Comparison of ENCODE assay signal across 29 cellular contexts in the genomic region with DNA sequence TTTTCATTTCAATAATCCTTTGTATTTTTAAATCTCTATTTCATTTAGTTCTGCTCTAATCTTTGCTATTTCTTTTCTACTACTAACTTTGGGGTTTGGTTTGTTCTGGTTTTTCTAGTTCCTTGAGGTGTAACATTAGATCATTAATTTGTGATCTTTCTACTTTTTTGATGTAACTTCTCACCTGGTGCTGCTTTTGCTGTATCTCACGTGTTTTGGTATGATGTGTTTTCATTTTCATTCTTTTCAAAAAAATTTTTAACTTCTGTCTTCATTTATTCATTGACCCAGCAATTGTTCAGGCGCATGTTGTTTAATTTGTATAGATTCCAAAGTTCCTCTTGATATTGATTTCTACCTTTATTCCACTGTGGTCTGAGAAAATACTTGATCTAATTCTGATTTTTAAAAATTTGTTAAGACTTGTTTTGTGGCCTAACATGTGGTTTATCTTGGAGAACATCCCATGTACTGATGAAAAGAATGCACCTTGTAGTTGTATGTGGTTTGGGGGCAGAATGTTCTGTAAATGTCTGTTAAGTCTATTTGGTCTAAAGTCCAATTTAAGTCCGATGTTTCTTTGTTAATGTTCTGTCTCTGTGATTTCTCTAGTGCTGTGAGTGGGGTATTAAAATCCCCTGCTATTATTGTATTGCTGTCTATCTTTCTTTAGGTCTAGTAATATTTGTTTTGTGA. TPM values are rescaled to one million over a fixed set of nuclear protein-coding genes. Genes with fewer than 3 reads are reported as not detected.
DNase-seq lines count a peak whose midpoint lies in the region; ATAC-seq and TF ChIP-seq lines count a peak whose summit lies in the region.
"Had no signal": no experiment of that assay in that cellular context is flagged by ENCODE, and none has a peak within 500 bp of the region (broad histone marks: within the 10 kb centered on the region; RNA-seq: fewer than 3 reads in every experiment).

No MANE protein-coding gene starts in this region.

- TF ChIP-seq RAD21 in HCT116 (IDR thresholded peaks at IDR 0.05; ENCODE audit: low read depth) = no peak

- no peak overlapping the region for H2BK20ac ChIP-seq in H9 (ENCODE audit: low read depth, low read length, poor library complexity, severe bottlenecking)

- no peaks in the 10 kb centered on the region for H3K27me3 ChIP-seq in HCT116 (ENCODE audit: insufficient read depth, low read length)
- no peaks in the 10 kb centered on the region for H3K27me3 ChIP-seq in naive thymus-derived CD4-positive, alpha-beta T cell (ENCODE audit: control insufficient read depth in 2 of 2, insufficient read depth in 2 of 2, low read length in 2 of 2)
- H3K27me3 ChIP-seq in Caco-2 (replicated peaks; ENCODE audit: control insufficient read depth, insufficient read depth, low read length) = no peaks in the 10 kb centered on the region
- no peaks in the 10 kb centered on the region for H3K27me3 ChIP-seq in H9 (ENCODE audit: insufficient read depth, low read length)
- H3K27me3 ChIP-seq: BLaER1, dorsolateral prefrontal cortex, foreskin keratinocyte, spleen, suprapubic skin, vagina had no signal

- H3K9me2 ChIP-seq in HCT116 (ENCODE audit: insufficient read depth) = no peaks in the 10 kb centered on the region

- no peak overlapping the region for H3T11ph ChIP-seq in H9 (ENCODE audit: low read length)

- no peaks in the 10 kb centered on the region for H3K79me2 ChIP-seq in HCT116 (ENCODE audit: insufficient read depth, low read length)
- no peaks in the 10 kb centered on the region for H3K79me2 ChIP-seq in H9 (ENCODE audit: insufficient read depth, low read length)

- no peak overlapping the region for H4K8ac ChIP-seq in H9 (replicated peaks; ENCODE audit: insufficient read length, low read depth, low read length)

- H4K20me1 ChIP-seq in HCT116 (ENCODE audit: insufficient read depth) = no peaks in the 10 kb centered on the region
- H4K20me1 ChIP-seq in H9 (ENCODE audit: control insufficient read depth, insufficient read depth, insufficient read length) = no peaks in the 10 kb centered on the region
- H4K20me1 ChIP-seq: BLaER1 had no signal

- H3K27me3 Mint-ChIP-seq in activated CD4-positive, alpha-beta T cell treated with anti-CD3 and anti-CD28 coated beads, Interleukin-2, amount 10 ng/mL, durations not matched to agents 24 days and 14 days = peaks cover 1% of the 10 kb centered on the region
- H3K27me3 Mint-ChIP-seq in naive thymus-derived CD4-positive, alpha-beta T cell = peaks cover 0 to 3% (median 0%) of the 10 kb centered on the region in 5 donors
- H3K27me3 Mint-ChIP-seq in Caco-2 (ENCODE audit: insufficient read depth, unreplicated experiment) = no peaks in the 10 kb centered on the region
- no peaks in the 10 kb centered on the region for H3K27me3 Mint-ChIP-seq in H9 (ENCODE audit: low read depth)
- H3K27me3 Mint-ChIP-seq: activated CD4-positive, alpha-beta T cell treated with anti-CD3 and anti-CD28 coated beads for 36 hours; brain had no signal

- RAD21 ChIA-PET in HCT116 (lab: Charles Lee; ENCODE audit: low non-redundant PET in 1 of 2, low total read pairs in 2 of 2, uncharacterized antibody in 2 of 2, unreplicated experiment in 2 of 2) = no interaction called here

- TF ChIP-seq POLR2A in HCT116 (IDR thresholded peaks at IDR 0.05; ENCODE audit: borderline replicate concordance, extremely low read depth, insufficient read depth, insufficient read length) = no peak

- in situ Hi-C loops in astrocyte of the spinal cord (cut with HindIII; ENCODE audit: low sequenced_read_pairs) = no loop called here

- intact Hi-C loops in activated CD4-positive, alpha-beta T cell treated with anti-CD3 and anti-CD28 coated beads, Interleukin-2, amount 10 ng/mL, durations not matched to agents 24 days and 14 days (cut with micrococcal nuclease) = loop anchor here (5.0 kb wide), 1 partner anchor 33 kb away; no protein-coding TSS in a partner anchor
- intact Hi-C loops in HCT116 (cut with micrococcal nuclease) (no loop called here), Caco-2 (cut with micrococcal nuclease; ENCODE audit: unreplicated experiment) (no loop called here)
- intact Hi-C loops in naive thymus-derived CD4-positive, alpha-beta T cell (cut with micrococcal nuclease) = no loop called here

- H3K27ac ChIP-seq in HCT116 (ENCODE audit: low read depth, low read length) (no peak overlapping the region), H9 (ENCODE audit: insufficient read length, low read depth, low read length) (no peak overlapping the region)
- H3K27ac ChIP-seq in naive thymus-derived CD4-positive, alpha-beta T cell (ENCODE audit: low read depth, low read length) = no peak overlapping the region
- H3K27ac ChIP-seq: BLaER1, dorsolateral prefrontal cortex, epithelial cell of prostate, foreskin keratinocyte, GM23248, psoas muscle, suprapubic skin, vagina had no signal

- H3K4me3 Mint-ChIP-seq in activated CD4-positive, alpha-beta T cell treated with anti-CD3 and anti-CD28 coated beads, Interleukin-2, amount 10 ng/mL, durations not matched to agents 24 days and 14 days = peak overlapping the region; percentile 10
- peak overlapping the region in 8 of 10 donors; percentile 3 to 52 (median 26) for H3K4me3 Mint-ChIP-seq in naive thymus-derived CD4-positive, alpha-beta T cell
- H3K4me3 Mint-ChIP-seq in Caco-2 (ENCODE audit: unreplicated experiment) (no peak overlapping the region), H9 (no peak overlapping the region)
- H3K4me3 Mint-ChIP-seq: activated CD4-positive, alpha-beta T cell treated with anti-CD3 and anti-CD28 coated beads for 36 hours; brain had no signal

- no peak overlapping the region for H3K4ac ChIP-seq in H9 (ENCODE audit: low read depth, low read length)

- H3K79me1 ChIP-seq in H9 (ENCODE audit: insufficient read depth, low read depth, low read length, poor library complexity, severe bottlenecking) = no peaks in the 10 kb centered on the region

- H2AFZ ChIP-seq in HCT116 (ENCODE audit: low read depth, low read length, poor library complexity, severe bottlenecking) (peak overlapping the region; percentile 6), H9 (ENCODE audit: low read length) (no peak overlapping the region)
- H2AFZ ChIP-seq: GM23248 had no signal

- no peaks in the 10 kb centered on the region for H3K36me3 ChIP-seq in HCT116 (ENCODE audit: control insufficient read depth in 1 of 2, insufficient read depth in 2 of 2, low read length in 2 of 2)
- H3K36me3 ChIP-seq in naive thymus-derived CD4-positive, alpha-beta T cell (ENCODE audit: control insufficient read depth in 2 of 3, insufficient read depth in 3 of 3, low read length in 3 of 3) = no peaks in the 10 kb centered on the region
- H3K36me3 ChIP-seq in Caco-2 (ENCODE audit: control insufficient read depth, insufficient read depth, low read length) = no peaks in the 10 kb centered on the region
- H3K36me3 ChIP-seq: BLaER1, spleen, suprapubic skin, vagina had no signal

- peaks cover 64% of the 10 kb centered on the region for H3K4me1 Mint-ChIP-seq in activated CD4-positive, alpha-beta T cell treated with anti-CD3 and anti-CD28 coated beads, Interleukin-2, amount 10 ng/mL, durations not matched to agents 24 days and 14 days
- H3K4me1 Mint-ChIP-seq in naive thymus-derived CD4-positive, alpha-beta T cell = peaks cover 39 to 92% (median 79%) of the 10 kb centered on the region in 7 donors
- H3K4me1 Mint-ChIP-seq in Caco-2 (ENCODE audit: low read depth, unreplicated experiment) (no peaks in the 10 kb centered on the region), H9 (peaks cover 8 to 9% of the 10 kb centered on the region in 2 experiments; a peak in 1 of 4 replicates)
- H3K4me1 Mint-ChIP-seq: brain had no signal

- H3K18ac ChIP-seq in H9 (ENCODE audit: insufficient read length, low read depth, low read length) = no peak overlapping the region

- no TSS peak for BruUV-seq in HCT116 (replicated peaks; lab: Mats Ljungman, UMichigan)
- BruUV-seq in Caco-2 (replicated peaks; lab: Mats Ljungman, UMichigan) = no TSS peak

- no peak overlapping the region for H4K91ac ChIP-seq in H9 (ENCODE audit: insufficient read length, low read depth, low read length)

- H3K4me2 ChIP-seq in HCT116 (ENCODE audit: low read length) (no peak overlapping the region), H9 (ENCODE audit: insufficient read depth, insufficient read length, low read length) (no peak overlapping the region)
- H3K4me2 ChIP-seq: BLaER1 had no signal

- WGBS in H9 (ENCODE audit: extremely low coverage, insufficient read length, low lambda C conversion rate) = no CpG with 5 or more reads among the region's 3 CpGs

- no peak overlapping the region for H3K14ac ChIP-seq in H9 (ENCODE audit: insufficient read depth, low read length)

- no peak overlapping the region for H4K5ac ChIP-seq in H9 (ENCODE audit: insufficient read length, low read depth, low read length)

- no peak overlapping the region for H3K56ac ChIP-seq in H9 (ENCODE audit: insufficient read length, low read depth, low read length)

- no peak for DNase-seq in activated CD4-positive, alpha-beta T cell treated with anti-CD3 and anti-CD28 coated beads, Interleukin-2, amount 10 ng/mL, durations not matched to agents 24 days and 14 days
- DNase-seq in activated CD4-positive, alpha-beta T cell treated with anti-CD3 and anti-CD28 coated beads for 1 hour = no peak
- DNase-seq in HCT116 (ENCODE audit: low read depth, low spot score) (no peak), astrocyte of the spinal cord (ENCODE audit: low read depth, low spot score) (peak; percentile 46), SIG-M5 treated with dmso at 0.1 percent for 504 hours (lab: John Stamatoyannopoulos, UW; ENCODE audit: unreplicated experiment) (no peak), Caco-2 (no peak), H9 (no peak)
- no peak for DNase-seq in naive thymus-derived CD4-positive, alpha-beta T cell
- DNase-seq: activated CD4-positive, alpha-beta T cell treated with anti-CD3 and anti-CD28 coated beads for 36 hours; activated CD8-positive, alpha-beta memory T cell treated with anti-CD3 and anti-CD28 coated beads, Interleukin-2, amount 50 U/mL, for 4 hours; activated gamma-delta T cell treated with Interleukin-2 at 50 U/mL for 16 hours; dorsolateral prefrontal cortex; foreskin keratinocyte; GM23248; hypothalamus; Kasumi-1; NCI-H1092 treated with DMSO at 0.1 percent for 48 hours; NCI-H2081; psoas muscle; spleen; stimulated activated CD4-positive, alpha-beta T cell treated with anti-CD3 and anti-CD28 coated beads, Interleukin-4, amount 100 ng/mL, for 4 hours had no signal

- no peak for ATAC-seq in HCT116
- no peak for ATAC-seq in naive thymus-derived CD4-positive, alpha-beta T cell
- ATAC-seq: activated CD4-positive, alpha-beta T cell treated with anti-CD3 and anti-CD28 coated beads for 36 hours; foreskin keratinocyte; psoas muscle; SK-N-SH treated with all-trans-retinoic acid at 6 μM for 48 hours had no signal

- H3K36me3 Mint-ChIP-seq in activated CD4-positive, alpha-beta T cell treated with anti-CD3 and anti-CD28 coated beads, Interleukin-2, amount 10 ng/mL, durations not matched to agents 24 days and 14 days (ENCODE audit: low read depth) = peaks cover 14% of the 10 kb centered on the region
- peaks cover 0 to 50% (median 13%) of the 10 kb centered on the region in 5 donors for H3K36me3 Mint-ChIP-seq in naive thymus-derived CD4-positive, alpha-beta T cell
- no peaks in the 10 kb centered on the region for H3K36me3 Mint-ChIP-seq in Caco-2 (ENCODE audit: insufficient read depth, unreplicated experiment)
- H3K36me3 Mint-ChIP-seq in H9 (ENCODE audit: insufficient read depth in 1 of 3, low read depth in 3 of 3) = peaks cover 0 to 2% (median 0%) of the 10 kb centered on the region in 3 experiments; a peak in 1 of 7 replicates
- H3K36me3 Mint-ChIP-seq: brain had no signal

- CTCF ChIA-PET in HCT116 (lab: Charles Lee) (no interaction called here), Caco-2 (lab: Charles Lee) (no interaction called here)
- CTCF ChIA-PET in naive thymus-derived CD4-positive, alpha-beta T cell (lab: Charles Lee) = no interaction called here

- H3K9ac ChIP-seq in HCT116 (ENCODE audit: low read length) (no peak overlapping the region), H9 (ENCODE audit: extremely low read depth, insufficient read length, low read length) (no peak overlapping the region)
- H3K9ac ChIP-seq: BLaER1, GM23248 had no signal

- no peaks in the 10 kb centered on the region for H3K23me2 ChIP-seq in H9 (ENCODE audit: insufficient read length, low read depth, low read length, poor library complexity, severe bottlenecking)

- H2BK15ac ChIP-seq in H9 (ENCODE audit: low read depth, low read length) = no peak overlapping the region

- H3K23ac ChIP-seq in H9 (ENCODE audit: insufficient read length, low read depth, low read length) = no peak overlapping the region

- H3K9me3 Mint-ChIP-seq in activated CD4-positive, alpha-beta T cell treated with anti-CD3 and anti-CD28 coated beads, Interleukin-2, amount 10 ng/mL, durations not matched to agents 24 days and 14 days = peaks cover 16% of the 10 kb centered on the region
- peaks cover 0 to 35% (median 12%) of the 10 kb centered on the region in 11 donors for H3K9me3 Mint-ChIP-seq in naive thymus-derived CD4-positive, alpha-beta T cell
- H3K9me3 Mint-ChIP-seq in Caco-2 (ENCODE audit: unreplicated experiment) (peaks cover 12% of the 10 kb centered on the region), H9 (no peaks in the 10 kb centered on the region; a peak in 1 of 5 replicates)

- H2BK12ac ChIP-seq in H9 (ENCODE audit: insufficient read length, low read depth, low read length) = no peak overlapping the region

- H2BK120ac ChIP-seq in H9 (ENCODE audit: low read depth, low read length, poor library complexity, severe bottlenecking) = no peak overlapping the region

- H3K4me3 ChIP-seq in HCT116 (replicated peaks in 1 of 2; ENCODE audit: low read depth in 1 of 2, low read length in 2 of 2) = no peak overlapping the region
- H3K4me3 ChIP-seq in astrocyte of the spinal cord (ENCODE audit: low read depth, low read length) = no peak overlapping the region
- no peak overlapping the region for H3K4me3 ChIP-seq in naive thymus-derived CD4-positive, alpha-beta T cell (ENCODE audit: low read length)
- H3K4me3 ChIP-seq in Caco-2 (ENCODE audit: low read depth, low read length) = no peak overlapping the region
- H3K4me3 ChIP-seq: BLaER1, dorsolateral prefrontal cortex, GM23248, psoas muscle, spleen, suprapubic skin, vagina had no signal

- no peak for TF ChIP-seq CTCF in HCT116 (IDR thresholded peaks at IDR 0.05 in 2 of 3, conservative IDR thresholded peaks at IDR 0.05 in 1 of 3; ENCODE audit: borderline replicate concordance in 1 of 3, insufficient read depth in 1 of 3, low read depth in 2 of 3, low read length in 2 of 3)
- TF ChIP-seq CTCF in astrocyte of the spinal cord (IDR thresholded peaks at IDR 0.05; ENCODE audit: low read depth, low read length) = no peak
- TF ChIP-seq CTCF in Caco-2 (IDR thresholded peaks at IDR 0.05; ENCODE audit: insufficient read depth in 1 of 2, low read depth in 1 of 2, low read length in 1 of 2, severe bottlenecking in 1 of 2, unreplicated experiment in 1 of 2) = no peak
- TF ChIP-seq CTCF in H9 (conservative IDR thresholded peaks at IDR 0.05) = no peak

- H3K4me1 ChIP-seq in HCT116 (ENCODE audit: control insufficient read depth in 1 of 2, insufficient read depth in 2 of 2, low read length in 2 of 2) (peaks cover 0 to 3% of the 10 kb centered on the region in 2 experiments; a peak in 1 of 4 replicates), Caco-2 (no peaks in the 10 kb centered on the region), H9 (ENCODE audit: insufficient read depth, low read length) (no peaks in the 10 kb centered on the region)
- peaks cover 41 to 44% of the 10 kb centered on the region in 2 donors for H3K4me1 ChIP-seq in naive thymus-derived CD4-positive, alpha-beta T cell (ENCODE audit: control insufficient read depth in 2 of 2, insufficient read depth in 2 of 2, low read length in 2 of 2)
- H3K4me1 ChIP-seq: psoas muscle, vagina had no signal

- no peak overlapping the region for H2AK5ac ChIP-seq in H9 (ENCODE audit: insufficient read length, low read length)

- no peak overlapping the region for H3K27ac Mint-ChIP-seq in activated CD4-positive, alpha-beta T cell treated with anti-CD3 and anti-CD28 coated beads, Interleukin-2, amount 10 ng/mL, durations not matched to agents 24 days and 14 days
- peak overlapping the region in 5 of 9 donors; percentile 5 to 69 (median 41) for H3K27ac Mint-ChIP-seq in naive thymus-derived CD4-positive, alpha-beta T cell
- H3K27ac Mint-ChIP-seq in Caco-2 (ENCODE audit: unreplicated experiment) (no peak overlapping the region), H9 (no peak overlapping the region)
- H3K27ac Mint-ChIP-seq: activated CD4-positive, alpha-beta T cell treated with anti-CD3 and anti-CD28 coated beads for 36 hours; brain had no signal

- POLR2A ChIA-PET in HCT116 (lab: Charles Lee) = no interaction called here
- POLR2A ChIA-PET in naive thymus-derived CD4-positive, alpha-beta T cell (lab: Charles Lee) = interaction anchor here (1.8 kb wide), 1 partner anchor 15 kb away, joined by 4 read pairs; no protein-coding TSS in a partner anchor
- POLR2A ChIA-PET in Caco-2 (lab: Charles Lee) = no interaction called here

- H3K9me3 ChIP-seq in HCT116 (ENCODE audit: control insufficient read depth in 1 of 2, insufficient read depth in 1 of 2, low read depth in 1 of 2, low read length in 2 of 2) (no peaks in the 10 kb centered on the region), Caco-2 (no peaks in the 10 kb centered on the region), H9 (ENCODE audit: control insufficient read depth, low read depth, low read length) (no peaks in the 10 kb centered on the region)
- H3K9me3 ChIP-seq in naive thymus-derived CD4-positive, alpha-beta T cell (ENCODE audit: control insufficient read depth in 2 of 3, low read length in 3 of 3) = peaks cover 0 to 12% (median 3%) of the 10 kb centered on the region in 3 experiments
- H3K9me3 ChIP-seq: psoas muscle, suprapubic skin, vagina had no signal

- no peak overlapping the region for H2BK5ac ChIP-seq in H9 (ENCODE audit: insufficient read length, low read length)

RNA-seq across cellular contexts. Expression of gene MALT1, which starts 17.3 kb away (rescaled TPM):
- total RNA-seq in activated CD4-positive, alpha-beta T cell treated with anti-CD3 and anti-CD28 coated beads, Interleukin-2, amount 10 ng/mL, durations not matched to agents 24 days and 14 days = 22.7 and 24.9 TPM in 2 replicates
- 41.1 TPM for total RNA-seq in HCT116 (2021; ENCODE audit: unreplicated experiment)
- polyA plus RNA-seq in HCT116 (2012) = 18.0 and 23.4 TPM in 2 replicates
- total RNA-seq in naive thymus-derived CD4-positive, alpha-beta T cell = 100 to 1,000 TPM in 1 of 5 experiments, 10 to 100 TPM in 4; 50.0 to 101 (median 80.0) TPM
- 10 to 100 TPM; 43.8 to 52.1 TPM for polyA plus RNA-seq in naive thymus-derived CD4-positive, alpha-beta T cell
- total RNA-seq in Caco-2 (2022) = 19.3 and 22.6 TPM in 2 replicates
- 18.0 and 18.1 TPM in 2 replicates for total RNA-seq in H9 (2021)

RNA-seq across cellular contexts. Expression of gene ALPK2, which starts 25.1 kb away (rescaled TPM):
- total RNA-seq in activated CD4-positive, alpha-beta T cell treated with anti-CD3 and anti-CD28 coated beads, Interleukin-2, amount 10 ng/mL, durations not matched to agents 24 days and 14 days = 0.07 and 0.23 TPM in 2 replicates
- total RNA-seq in HCT116 (2021; ENCODE audit: unreplicated experiment) (0.22 TPM), Caco-2 (2022) (10.7 and 12.7 TPM in 2 replicates), H9 (2021) (0.37 and 0.50 TPM in 2 replicates)
- 0.10 and 0.16 TPM in 2 replicates for polyA plus RNA-seq in HCT116 (2012)
- 1 to 10 TPM in 1 of 5 experiments, under 1 TPM in 3, not detected in 1; 0.19 to 1.6 (median 0.28) TPM for total RNA-seq in naive thymus-derived CD4-positive, alpha-beta T cell
- not detected for polyA plus RNA-seq in naive thymus-derived CD4-positive, alpha-beta T cell
- total RNA-seq: mesenteric fat pad had no signal
- polyA plus RNA-seq: neural cell had no signal

Comparison
In these comparisons a context has a peak if more than half of its experiments do, and no peak if none do; other contexts are left out.
1. H3K27ac Mint-ChIP-seq: peak in naive thymus-derived CD4-positive, alpha-beta T cell (5 of 9); none in activated CD4-positive, alpha-beta T cell treated with anti-CD3 and anti-CD28 coated beads, Interleukin-2, amount 10 ng/mL, durations not matched to agents 24 days and 14 days (single experiment), Caco-2 (single experiment) and H9 (0 of 3).
2. H3K4me3 Mint-ChIP-seq: peak in activated CD4-positive, alpha-beta T cell treated with anti-CD3 and anti-CD28 coated beads, Interleukin-2, amount 10 ng/mL, durations not matched to agents 24 days and 14 days (single experiment) and naive thymus-derived CD4-positive, alpha-beta T cell (8 of 10); none in Caco-2 (single experiment) and H9 (0 of 2).